25 cellular contexts compared by ENCODE assay signal in the genomic region with DNA sequence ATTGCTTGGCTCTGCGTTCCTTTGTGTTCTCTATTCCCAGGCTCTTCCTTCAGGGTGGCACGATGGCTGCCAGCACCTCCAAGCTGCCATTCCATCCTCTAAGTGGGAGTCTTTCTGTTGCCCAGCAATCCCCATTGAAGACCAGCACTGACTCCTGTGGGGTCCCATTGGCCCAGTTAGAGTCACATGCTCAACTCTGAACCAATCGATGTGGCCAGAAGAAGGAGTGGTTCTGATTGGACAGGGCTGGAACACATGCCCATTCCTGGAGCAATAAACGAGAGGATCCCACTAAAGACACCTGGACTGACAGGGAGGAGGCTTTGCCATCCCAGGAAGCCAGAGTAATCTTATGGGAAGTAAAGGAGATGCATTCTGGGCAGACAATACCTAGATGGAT.
"Had no signal": no experiment of that assay in that cellular context is flagged by ENCODE, and none has a peak within 500 bp of the region (broad histone marks: within the 10 kb centered on the region; RNA-seq: fewer than 3 reads in every experiment).

No MANE protein-coding gene starts in this region.

- H3K4me3 ChIP-seq: adrenal gland, colonic mucosa, Peyer's patch had no signal

- H3K27me3 ChIP-seq: colonic mucosa, Peyer's patch had no signal

- H3K36me3 ChIP-seq: adrenal gland, colonic mucosa, Peyer's patch had no signal

- H3K4me1 ChIP-seq: adrenal gland, colonic mucosa, Peyer's patch had no signal

- H3K27ac Mint-ChIP-seq: activated CD4-positive, alpha-beta memory T cell treated with anti-CD3 and anti-CD28 coated beads, Interleukin-2, amount 10 ng/mL, durations not matched to agents 7 days and 5 days; activated CD4-positive, alpha-beta T cell treated with anti-CD3 and anti-CD28 coated beads for 36 hours; activated naive CD8-positive, alpha-beta T cell treated with anti-CD3 and anti-CD28 coated beads, Interleukin-2, amount 10 ng/mL, durations not matched to agents 7 days and 5 days; activated T-cell treated with anti-CD3 and anti-CD28 coated beads, Interleukin-2, amount 50 U/mL, for 72 hours; activated T-helper 2 cell treated with anti-CD3 and anti-CD28 coated beads, Interferon-gamma antibody, Interleukin-2, Interleukin-4, amounts not matched to agents 10 μg/mL and 5 μg/mL and 100 μg/mL, durations not matched to agents 14 hours and 24 hours and 36 hours had no signal

- H3K9me3 ChIP-seq: adrenal gland, colonic mucosa, Peyer's patch had no signal

- H3K9me3 Mint-ChIP-seq: activated CD4-positive, alpha-beta memory T cell treated with anti-CD3 and anti-CD28 coated beads, Interleukin-2, amount 10 ng/mL, durations not matched to agents 7 days and 5 days; activated naive CD8-positive, alpha-beta T cell treated with anti-CD3 and anti-CD28 coated beads, Interleukin-2, amount 10 ng/mL, durations not matched to agents 7 days and 5 days; activated T-cell treated with anti-CD3 and anti-CD28 coated beads, Interleukin-2, amount 50 U/mL, for 72 hours; activated T-helper 2 cell treated with anti-CD3 and anti-CD28 coated beads, Interferon-gamma antibody, Interleukin-2, Interleukin-4, amounts not matched to agents 10 μg/mL and 5 μg/mL and 100 μg/mL, durations not matched to agents 14 hours and 24 hours and 36 hours had no signal

- ATAC-seq: activated CD4-positive, alpha-beta T cell treated with anti-CD3 and anti-CD28 coated beads for 36 hours; activated T-cell treated with anti-CD3 and anti-CD28 coated beads, Interleukin-2, amount 50 U/mL, for 72 hours had no signal

- H3K27me3 Mint-ChIP-seq: activated CD4-positive, alpha-beta memory T cell treated with anti-CD3 and anti-CD28 coated beads, Interleukin-2, amount 10 ng/mL, durations not matched to agents 7 days and 5 days had no signal

- H3K4me3 Mint-ChIP-seq: activated CD4-positive, alpha-beta memory T cell treated with anti-CD3 and anti-CD28 coated beads, Interleukin-2, amount 10 ng/mL, durations not matched to agents 7 days and 5 days; activated CD4-positive, alpha-beta T cell treated with anti-CD3 and anti-CD28 coated beads for 36 hours; activated naive CD8-positive, alpha-beta T cell treated with anti-CD3 and anti-CD28 coated beads, Interleukin-2, amount 10 ng/mL, durations not matched to agents 7 days and 5 days; activated T-cell treated with anti-CD3 and anti-CD28 coated beads, Interleukin-2, amount 50 U/mL, for 72 hours had no signal

- H3K27ac ChIP-seq: adrenal gland, colonic mucosa, Peyer's patch, RWPE1, VCaP had no signal

- DNase-seq: activated CD4-positive, alpha-beta memory T cell treated with anti-CD3 and anti-CD28 coated beads, Interleukin-2, amount 10 ng/mL, durations not matched to agents 7 days and 5 days; activated CD4-positive, alpha-beta T cell treated with anti-CD3 and anti-CD28 coated beads for 36 hours; activated CD4-positive, alpha-beta T cell treated with anti-CD3 and anti-CD28 coated beads, Interleukin-2, amount 50 U/mL, for 1 hour; activated naive CD4-positive, alpha-beta T cell treated with anti-CD3 and anti-CD28 coated beads, Interleukin-2, amount 50 U/mL, for 16 hours; activated naive CD8-positive, alpha-beta T cell treated with anti-CD3 and anti-CD28 coated beads, Interleukin-2, amount 10 ng/mL, durations not matched to agents 7 days and 5 days; activated T-cell treated with anti-CD3 and anti-CD28 coated beads, Interleukin-2, amount 50 U/mL, for 72 hours; adrenal gland; anterior cingulate cortex; cerebellar nuclear complex; colonic mucosa; NCI-H1092; NCI-H1417; NCI-H1930; NCI-H2171; NCI-H2227 treated with DMSO at 0.1 percent for 48 hours; NCI-H446 treated with DMSO at 0.1 percent for 48 hours; NCI-H526; NCI-H774; NK-92 treated with Interleukin-12 subunit alpha and Interleukin-12 subunit beta, amount 100 ng/mL, for 24 hours; Peyer's patch; SHP77; T-helper 1 cell had no signal

- H3K4me1 Mint-ChIP-seq: activated CD4-positive, alpha-beta memory T cell treated with anti-CD3 and anti-CD28 coated beads, Interleukin-2, amount 10 ng/mL, durations not matched to agents 7 days and 5 days; activated CD4-positive, alpha-beta T cell treated with anti-CD3 and anti-CD28 coated beads for 36 hours; activated naive CD8-positive, alpha-beta T cell treated with anti-CD3 and anti-CD28 coated beads, Interleukin-2, amount 10 ng/mL, durations not matched to agents 7 days and 5 days had no signal

- H3K36me3 Mint-ChIP-seq: activated naive CD8-positive, alpha-beta T cell treated with anti-CD3 and anti-CD28 coated beads, Interleukin-2, amount 10 ng/mL, durations not matched to agents 7 days and 5 days had no signal
